ENCODE assay signal across 7 cellular contexts in the genomic region with DNA sequence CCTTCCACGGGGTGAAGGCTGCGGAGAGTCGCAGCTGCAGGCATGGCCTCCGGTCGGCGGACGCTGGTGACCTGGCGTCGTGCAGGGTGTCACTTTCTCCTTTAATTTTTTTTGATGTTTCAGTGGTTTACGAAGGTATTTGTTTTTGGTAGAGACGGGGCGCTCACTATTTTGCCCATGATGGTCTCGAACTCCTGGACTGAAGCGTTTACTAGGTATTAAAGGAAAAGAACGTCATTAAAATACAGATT. TPM values are rescaled to one million over a fixed set of nuclear protein-coding genes. Genes with fewer than 3 reads are reported as not detected.
A peak's percentile ranks its signal among the peaks of the same experiment; 100 is the strongest.
DNase-seq lines count a peak whose midpoint lies in the region; ATAC-seq and TF ChIP-seq lines count a peak whose summit lies in the region.

No MANE protein-coding gene starts in this region.

- CTCF ChIA-PET in WTC11 (lab: Charles Lee): interaction anchor here (0.5 to 4.7 kb wide), 15 partner anchors 9 to 292 kb away, joined by 3 to 75 read pairs (median 12); partner anchors contain the start of genes NAA60, OR1F1, ZNF213 and ZNF597

- intact Hi-C loops in lower leg skin (cut with DNase I; ENCODE audit: low total_unique reads): no loop called here

- H3K27me3 ChIP-seq in HUES64 (ENCODE audit: insufficient read depth, low read length) (peaks cover 23% of the 10 kb centered on the region), gastroesophageal sphincter (no peaks in the 10 kb centered on the region)

- no peaks in the 10 kb centered on the region for H3K9me3 Mint-ChIP-seq in WTC11
- no peaks in the 10 kb centered on the region for H3K9me3 Mint-ChIP-seq in stimulated activated effector memory CD8-positive, alpha-beta T cell treated with anti-CD3 and anti-CD28 coated beads, Interleukin-12 subunit alpha, Interleukin-12 subunit beta, amount 100 ng/mL, for 72 hours

- no peak for TF ChIP-seq EP300 in gastroesophageal sphincter (IDR thresholded peaks at IDR 0.05)

- H3K4me1 ChIP-seq in HUES64 (ENCODE audit: insufficient read depth, low read length) (no peaks in the 10 kb centered on the region), gastroesophageal sphincter (peaks cover 0 to 38% (median 3%) of the 10 kb centered on the region in 3 donors)

- peaks cover 7% of the 10 kb centered on the region for H3K4me1 Mint-ChIP-seq in WTC11
- H3K4me1 Mint-ChIP-seq in stimulated activated effector memory CD8-positive, alpha-beta T cell treated with anti-CD3 and anti-CD28 coated beads, Interleukin-12 subunit alpha, Interleukin-12 subunit beta, amount 100 ng/mL, for 72 hours: peaks cover 37% of the 10 kb centered on the region

- H3K27me3 Mint-ChIP-seq in WTC11 (ENCODE audit: low read depth): peaks cover 38% of the 10 kb centered on the region

- no peak overlapping the region for H3K9ac ChIP-seq in HUES64 (ENCODE audit: low read depth, low read length)

- no peak for DNase-seq in WTC11 (ENCODE audit: low spot score)
- no peak for DNase-seq in stimulated activated effector memory CD8-positive, alpha-beta T cell treated with anti-CD3 and anti-CD28 coated beads, Interleukin-12 subunit alpha, Interleukin-12 subunit beta, amount 100 ng/mL, for 72 hours (ENCODE audit: low spot score in 2 of 2)
- no peak for DNase-seq in NAMALWA (ENCODE audit: low spot score)
- DNase-seq in lower leg skin (ENCODE audit: low spot score in 2 of 2): no peak
- DNase-seq in GM19240 (ENCODE audit: insufficient read length, low spot score): no peak

- H3K4me3 ChIP-seq in HUES64 (ENCODE audit: low read length) (peak overlapping the region; percentile 73), gastroesophageal sphincter (peak overlapping the region in 1 of 2 donors; percentile 66), lower leg skin (ENCODE audit: low read depth, poor library complexity, severe bottlenecking) (no peak overlapping the region)

- no peak for TF ChIP-seq CTCF in WTC11 (IDR thresholded peaks at IDR 0.05)
- no peak for TF ChIP-seq CTCF in gastroesophageal sphincter (IDR thresholded peaks at IDR 0.05)
- TF ChIP-seq CTCF in lower leg skin (IDR thresholded peaks at IDR 0.05): no peak

- ATAC-seq in WTC11: no peak
- ATAC-seq in gastroesophageal sphincter: no peak
- no peak for ATAC-seq in stimulated activated effector memory CD8-positive, alpha-beta T cell treated with anti-CD3 and anti-CD28 coated beads, Interleukin-12 subunit alpha, Interleukin-12 subunit beta, amount 100 ng/mL, for 72 hours

- POLR2A ChIA-PET in WTC11 (lab: Charles Lee): interaction anchor here (5.9 kb wide), 1 partner anchor 20 kb away, joined by 46 read pairs; no protein-coding TSS in a partner anchor

- no peak overlapping the region for H3K27ac ChIP-seq in HUES64 (ENCODE audit: low read depth, low read length)
- peak overlapping the region in 3 of 4 donors; percentile 64 to 78 (median 77) for H3K27ac ChIP-seq in gastroesophageal sphincter

- H3K9me3 ChIP-seq in HUES64 (ENCODE audit: insufficient read depth, low read depth, low read length) (no peaks in the 10 kb centered on the region), gastroesophageal sphincter (peaks cover 0 to 9% (median 0%) of the 10 kb centered on the region in 3 donors)

- H3K27ac Mint-ChIP-seq in WTC11: peak overlapping the region; percentile 94
- H3K27ac Mint-ChIP-seq in stimulated activated effector memory CD8-positive, alpha-beta T cell treated with anti-CD3 and anti-CD28 coated beads, Interleukin-12 subunit alpha, Interleukin-12 subunit beta, amount 100 ng/mL, for 72 hours: peak overlapping the region; percentile 98

- H3K36me3 ChIP-seq in HUES64 (ENCODE audit: insufficient read depth, low read length) (no peaks in the 10 kb centered on the region), gastroesophageal sphincter (no peaks in the 10 kb centered on the region)

- H3K36me3 Mint-ChIP-seq in WTC11: no peaks in the 10 kb centered on the region
- H3K36me3 Mint-ChIP-seq in stimulated activated effector memory CD8-positive, alpha-beta T cell treated with anti-CD3 and anti-CD28 coated beads, Interleukin-12 subunit alpha, Interleukin-12 subunit beta, amount 100 ng/mL, for 72 hours: peaks cover 39% of the 10 kb centered on the region

- TF ChIP-seq POLR2A in gastroesophageal sphincter (IDR thresholded peaks at IDR 0.05) (no peak), lower leg skin (IDR thresholded peaks at IDR 0.05) (no peak)

- WGBS in HUES64: 15% methylated on average over 14 of the region's 15 CpGs
- WGBS in gastroesophageal sphincter (ENCODE audit: low coverage in 1 of 2), 2 donors: 2 to 9% methylated on average over 15 of the region's 15 CpGs
- WGBS in lower leg skin, 2 donors: 3% methylated on average over 15 of the region's 15 CpGs

- H3K4me3 Mint-ChIP-seq in WTC11: peak overlapping the region; percentile 93
- H3K4me3 Mint-ChIP-seq in stimulated activated effector memory CD8-positive, alpha-beta T cell treated with anti-CD3 and anti-CD28 coated beads, Interleukin-12 subunit alpha, Interleukin-12 subunit beta, amount 100 ng/mL, for 72 hours: peak overlapping the region; percentile 81

TF ChIP-seq in WTC11, 78 proteins besides CTCF, POLR2A, EP300 and RAD21 (continues in another document):
- TF ChIP-seq ZNF138 (CRISPR knock-in tag; conservative IDR thresholded peaks at IDR 0.05) (no peak), ZNF423 (CRISPR knock-in tag; IDR thresholded peaks at IDR 0.05) (no peak), SMAD4 (CRISPR knock-in tag; IDR thresholded peaks at IDR 0.05) (no peak), SOX15 (CRISPR knock-in tag; IDR thresholded peaks at IDR 0.05) (no peak), TP53 (CRISPR knock-in tag; IDR thresholded peaks at IDR 0.05) (no peak), CBFB (CRISPR knock-in tag; IDR thresholded peaks at IDR 0.05; ENCODE audit: low read depth) (no peak), KAT7 (CRISPR knock-in tag; IDR thresholded peaks at IDR 0.05; ENCODE audit: borderline replicate concordance) (no peak), GRHL2 (CRISPR knock-in tag; IDR thresholded peaks at IDR 0.05; ENCODE audit: insufficient replicate concordance, severe bottlenecking) (no peak), ZNF281 (CRISPR knock-in tag; IDR thresholded peaks at IDR 0.05) (no peak)
- TF ChIP-seq, protein P1, sequence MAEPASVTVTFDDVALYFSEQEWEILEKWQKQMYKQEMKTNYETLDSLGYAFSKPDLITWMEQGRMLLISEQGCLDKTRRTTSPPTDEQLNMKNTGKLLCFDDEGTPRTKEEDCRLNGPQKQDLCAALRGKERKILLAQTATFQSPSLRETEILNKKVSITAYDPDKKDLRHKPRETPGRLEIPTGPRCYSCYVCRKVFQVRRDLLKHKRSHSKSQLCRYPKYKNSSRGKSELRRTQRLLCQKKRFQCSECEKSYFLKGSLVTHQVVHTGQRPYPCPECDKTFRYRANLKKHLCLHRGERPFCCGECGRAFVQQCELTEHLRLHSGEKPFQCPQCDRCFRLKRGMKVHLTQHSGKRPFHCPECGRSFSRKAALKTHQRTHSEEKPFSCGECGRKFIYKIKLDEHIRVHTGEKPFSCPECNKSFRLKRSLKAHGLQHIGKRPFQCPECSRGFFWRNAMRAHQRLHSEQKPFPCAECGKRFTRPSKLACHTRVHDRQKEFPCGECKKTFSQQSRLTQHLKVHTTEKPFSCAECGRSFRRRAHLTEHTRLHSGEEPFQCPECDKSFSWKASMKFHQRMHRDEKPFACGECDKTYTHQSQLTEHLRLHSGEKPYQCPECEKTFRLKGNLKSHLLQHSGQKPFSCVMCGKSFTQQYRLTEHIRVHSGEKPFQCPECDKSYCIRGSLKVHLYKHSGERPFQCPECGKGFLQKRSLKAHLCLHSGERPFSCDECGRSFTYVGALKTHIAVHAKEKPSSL (CRISPR knock-in tag; conservative IDR thresholded peaks at IDR 0.05): no peak
- TF ChIP-seq, protein P2, sequence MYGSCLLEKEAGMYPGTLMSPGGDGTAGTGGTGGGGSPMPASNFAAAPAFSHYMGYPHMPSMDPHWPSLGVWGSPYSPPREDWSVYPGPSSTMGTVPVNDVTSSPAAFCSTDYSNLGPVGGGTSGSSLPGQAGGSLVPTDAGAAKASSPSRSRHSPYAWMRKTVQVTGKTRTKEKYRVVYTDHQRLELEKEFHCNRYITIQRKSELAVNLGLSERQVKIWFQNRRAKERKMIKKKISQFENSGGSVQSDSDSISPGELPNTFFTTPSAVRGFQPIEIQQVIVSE (CRISPR knock-in tag; IDR thresholded peaks at IDR 0.05; ENCODE audit: borderline replicate concordance): no peak

RNA-seq across cellular contexts. Expression of gene ZNF213, which starts 17.1 kb away (rescaled TPM):
- polyA plus RNA-seq in HUES64 (2013, experiment 1 of 2): 5.7 TPM
- polyA plus RNA-seq in HUES64 (2013, experiment 2 of 2): 7.3 TPM
- 8.9 to 11.6 TPM (median 10.3 TPM) in 3 replicates for total RNA-seq in WTC11 (2021)
- 10 to 100 TPM in 2 of 4 donors, 1 to 10 TPM in 2; 3.6 to 22.3 (median 12.2) TPM for total RNA-seq in gastroesophageal sphincter
- 10 to 100 TPM; 10.7 to 18.0 (median 14.6) TPM for total RNA-seq in lower leg skin

RNA-seq across cellular contexts. Expression of gene OR1F1, which starts 36.1 kb away (rescaled TPM):
- not detected for polyA plus RNA-seq in HUES64 (2013, experiment 1 of 2)
- not detected for polyA plus RNA-seq in HUES64 (2013, experiment 2 of 2)
- 0.27 to 0.46 TPM (median 0.44 TPM) in 3 replicates for total RNA-seq in WTC11 (2021)
- total RNA-seq in gastroesophageal sphincter: not detected
- not detected for total RNA-seq in lower leg skin

RNA-seq across cellular contexts. Expression of gene ZNF205, which starts 39.6 kb away (rescaled TPM):
- polyA plus RNA-seq in HUES64 (2013, experiment 1 of 2): 13.1 TPM
- polyA plus RNA-seq in HUES64 (2013, experiment 2 of 2): 13.6 TPM
- total RNA-seq in WTC11 (2021) (17.7 to 22.7 TPM (median 21.3 TPM) in 3 replicates), gastroesophageal sphincter (10 to 100 TPM; 11.6 to 25.8 (median 20.4) TPM), lower leg skin (10 to 100 TPM; 15.1 to 25.3 (median 18.5) TPM)

RNA-seq across cellular contexts. Expression of gene ZSCAN10, which starts 52.9 kb away (rescaled TPM):
- 111 TPM for polyA plus RNA-seq in HUES64 (2013, experiment 1 of 2)
- polyA plus RNA-seq in HUES64 (2013, experiment 2 of 2): 95.7 TPM
- total RNA-seq in WTC11 (2021) (263 to 286 TPM (median 271 TPM) in 3 replicates), gastroesophageal sphincter (1 to 10 TPM in 1 of 4 donors, not detected in 3; 1.7 TPM), lower leg skin (not detected)
